Comparison of ENCODE assay signal across 1 cellular context in genomic region chr12:107685360-107686248, GRCh38.
A peak's percentile ranks its signal among the peaks of the same experiment; 100 is the strongest.
TF ChIP-seq lines count a peak whose summit lies in the region.

Gene PWP1 (plus strand): TSS chr12:107685799. CDS start chr12:107685900, 101 bp downstream.

TF ChIP-seq in HepG2, 621 proteins besides CTCF, POLR2A, EP300 and RAD21 (continued from another document and continues in another):
- TF ChIP-seq KIAA2018 (CRISPR knock-in tag; IDR thresholded peaks at IDR 0.05; ENCODE audit: borderline replicate concordance), result no peak
- peak; percentile 70 for TF ChIP-seq HNF4A (CRISPR knock-in tag; IDR thresholded peaks at IDR 0.05)
- 0 out of 2 replicates have a peak, but pooled peaks have one; percentile 71 for TF ChIP-seq ATF7-NPFF (CRISPR knock-in tag; IDR thresholded peaks at IDR 0.05; ENCODE audit: low read depth)
- TF ChIP-seq TFAP4 (IDR thresholded peaks at IDR 0.05; ENCODE audit: borderline replicate concordance, low read depth), result peak; percentile 83
- no peak for TF ChIP-seq ZNF569 (CRISPR knock-in tag; IDR thresholded peaks at IDR 0.05; ENCODE audit: borderline replicate concordance)
- peak; percentile 96 for TF ChIP-seq KAT8 (CRISPR knock-in tag; IDR thresholded peaks at IDR 0.05)
- TF ChIP-seq ZNF766 (CRISPR knock-in tag; IDR thresholded peaks at IDR 0.05; ENCODE audit: borderline replicate concordance), result peak; percentile 70; the same call in 1 of the 2 replicates
- peak; percentile 93 for TF ChIP-seq DZIP1 (CRISPR knock-in tag; IDR thresholded peaks at IDR 0.05)
- TF ChIP-seq IKZF5 (CRISPR knock-in tag; IDR thresholded peaks at IDR 0.05), result peak; percentile 90
- peak; percentile 98 for TF ChIP-seq MAX (IDR thresholded peaks at IDR 0.05)
- TF ChIP-seq ZNF362 (CRISPR knock-in tag; IDR thresholded peaks at IDR 0.05; ENCODE audit: borderline replicate concordance), result no peak
- no peak for TF ChIP-seq ZNF546 (CRISPR knock-in tag; conservative IDR thresholded peaks at IDR 0.05)
- no peak for TF ChIP-seq STAT6 (CRISPR knock-in tag; IDR thresholded peaks at IDR 0.05; ENCODE audit: borderline replicate concordance)
- peak; percentile 90; the same call in 1 of the 2 replicates for TF ChIP-seq THAP9 (CRISPR knock-in tag; IDR thresholded peaks at IDR 0.05; ENCODE audit: borderline replicate concordance)
- peak; percentile 90; the same call in 1 of the 2 replicates for TF ChIP-seq MXD3 (CRISPR knock-in tag; IDR thresholded peaks at IDR 0.05)
- no peak for TF ChIP-seq RCOR2 (CRISPR knock-in tag; IDR thresholded peaks at IDR 0.05)
- TF ChIP-seq ZNF264 (CRISPR knock-in tag; IDR thresholded peaks at IDR 0.05), result peak; percentile 62; the same call in 1 of the 2 replicates
- TF ChIP-seq REXO4 (CRISPR knock-in tag; IDR thresholded peaks at IDR 0.05; ENCODE audit: borderline replicate concordance), result no peak
- TF ChIP-seq TRIM24 (CRISPR knock-in tag; IDR thresholded peaks at IDR 0.05), result no peak
- no peak for TF ChIP-seq ZNF17 (CRISPR knock-in tag; IDR thresholded peaks at IDR 0.05)
- no peak for TF ChIP-seq ZNF720 (CRISPR knock-in tag; IDR thresholded peaks at IDR 0.05)
- TF ChIP-seq ZNF251 (CRISPR knock-in tag; IDR thresholded peaks at IDR 0.05), result no peak
- TF ChIP-seq SCMH1 (CRISPR knock-in tag; IDR thresholded peaks at IDR 0.05; ENCODE audit: borderline replicate concordance), result no peak
- no peak; the same call in 1 of the 2 replicates for TF ChIP-seq ZNF740 (CRISPR knock-in tag; IDR thresholded peaks at IDR 0.05)
- peak; percentile 99 for TF ChIP-seq ZFY (CRISPR knock-in tag; IDR thresholded peaks at IDR 0.05)
- peak; percentile 59 for TF ChIP-seq NFYC (CRISPR knock-in tag; IDR thresholded peaks at IDR 0.05)
- TF ChIP-seq ZMYM3 (CRISPR knock-in tag; IDR thresholded peaks at IDR 0.05), result peak; percentile 46; the same call in 1 of the 2 replicates
- TF ChIP-seq DPF2 (CRISPR knock-in tag; IDR thresholded peaks at IDR 0.05; ENCODE audit: borderline replicate concordance, low read depth), result peak; percentile 46; the same call in 1 of the 2 replicates
- peak; percentile 97 for TF ChIP-seq ZMAT3 (CRISPR knock-in tag; conservative IDR thresholded peaks at IDR 0.05)
- peak; percentile 58; the same call in 1 of the 2 replicates for TF ChIP-seq PATZ1 (CRISPR knock-in tag; IDR thresholded peaks at IDR 0.05)
- no peak for TF ChIP-seq JDP2 (CRISPR knock-in tag; IDR thresholded peaks at IDR 0.05; ENCODE audit: borderline replicate concordance)
- TF ChIP-seq CHD4 (IDR thresholded peaks at IDR 0.05; ENCODE audit: borderline replicate concordance, low read length), result peak; percentile 82; the same call in 1 of the 2 replicates
- no peak for TF ChIP-seq JUN (CRISPR knock-in tag; IDR thresholded peaks at IDR 0.05)
